ENCODE assay signal across 20 cellular contexts in the genomic region with DNA sequence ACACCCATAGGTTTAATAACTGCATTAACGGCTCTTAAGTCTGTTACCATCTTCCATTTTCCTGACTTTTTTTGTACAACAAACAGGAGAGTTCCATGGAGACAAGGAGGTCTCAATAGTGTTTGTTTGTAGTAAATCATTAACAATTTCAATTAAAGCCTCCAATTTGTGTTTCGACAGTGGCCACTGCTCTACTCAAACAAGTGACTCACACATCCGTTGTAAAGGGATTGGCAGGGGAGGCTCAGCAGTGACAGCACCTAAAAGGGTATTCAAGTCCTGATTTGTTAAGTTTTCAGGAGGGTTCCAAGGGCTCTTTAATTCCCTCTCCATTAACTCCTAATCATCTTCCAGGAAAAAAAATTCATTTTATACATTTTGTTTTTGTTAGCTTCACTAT.
DNase-seq lines count a peak whose midpoint lies in the region; ATAC-seq, FAIRE-seq and TF ChIP-seq lines count a peak whose summit lies in the region.
"Had no signal": no experiment of that assay in that cellular context is flagged by ENCODE, and none has a peak within 500 bp of the region (broad histone marks: within the 10 kb centered on the region; RNA-seq: fewer than 3 reads in every experiment).

No MANE protein-coding gene starts in this region.

- H3K9me3 ChIP-seq in liver (ENCODE audit: control insufficient read depth in 4 of 4, low read length in 3 of 4) = no peaks in the 10 kb centered on the region
- peaks cover 0 to 3% (median 0%) of the 10 kb centered on the region in 12 donors for H3K9me3 ChIP-seq in heart left ventricle
- H3K9me3 ChIP-seq: BLaER1 had no signal

- TF ChIP-seq RAD21 in liver (IDR thresholded peaks at IDR 0.05) = peak in 1 of 2 donors; percentile 23

- H3K4me1 Mint-ChIP-seq in activated naive CD4-positive, alpha-beta T cell treated with anti-CD3 and anti-CD28 coated beads, Interleukin-2, amount 10 ng/mL, durations not matched to agents 7 days and 5 days = no peaks in the 10 kb centered on the region
- H3K4me1 Mint-ChIP-seq: CD14-positive monocyte; CD4-positive, alpha-beta memory T cell had no signal

- no peak for TF ChIP-seq CTCF in 22Rv1 (IDR thresholded peaks at IDR 0.05)
- TF ChIP-seq CTCF in bronchial epithelial cell (IDR thresholded peaks at IDR 0.05; ENCODE audit: insufficient read depth, low read length, severe bottlenecking) = no peak
- no peak for TF ChIP-seq CTCF in liver (IDR thresholded peaks at IDR 0.05; ENCODE audit: low read depth, low read length, missing input control)
- TF ChIP-seq CTCF in heart left ventricle (IDR thresholded peaks at IDR 0.05) = no peak

- intact Hi-C loops in heart left ventricle (cut with DNase I) = no loop called here

- FAIRE-seq in bronchial epithelial cell (lab: Jason Lieb, UNC) = no peak
- FAIRE-seq in islet of Langerhans (lab: Jason Lieb, UNC) = peak; percentile 56

- no peak for ATAC-seq in heart left ventricle
- ATAC-seq: HCT116 had no signal

- H3K9ac ChIP-seq in liver (ENCODE audit: low read depth in 1 of 2, low read length in 2 of 2) = no peak overlapping the region
- H3K9ac ChIP-seq: BLaER1 had no signal

- H3K4me3 ChIP-seq in bronchial epithelial cell (ENCODE audit: low read depth, low read length) (no peak overlapping the region), liver (ENCODE audit: low read depth in 1 of 3, low read length in 3 of 3) (no peak overlapping the region), heart left ventricle (no peak overlapping the region)
- H3K4me3 ChIP-seq: BLaER1 had no signal

- no peak for TF ChIP-seq POLR2A in heart left ventricle (IDR thresholded peaks at IDR 0.05)

- CTCF ChIA-PET in activated naive CD4-positive, alpha-beta T cell treated with anti-CD3 and anti-CD28 coated beads, Interleukin-2, amount 10 ng/mL, durations not matched to agents 7 days and 5 days (lab: Charles Lee) = no interaction called here

- H3K27ac ChIP-seq in 22Rv1 = 0 out of 2 replicates have a peak overlapping the region, but pooled peaks have one; percentile 8
- H3K27ac ChIP-seq in liver (ENCODE audit: low read depth in 1 of 2, low read length in 2 of 2) = no peak overlapping the region
- no peak overlapping the region for H3K27ac ChIP-seq in heart left ventricle
- H3K27ac ChIP-seq: BLaER1, HL-60 had no signal

- no peaks in the 10 kb centered on the region for H3K27me3 ChIP-seq in bronchial epithelial cell (ENCODE audit: control insufficient read depth, insufficient read depth, low read length)
- H3K27me3 ChIP-seq in liver (ENCODE audit: control insufficient read depth in 4 of 4, insufficient read depth in 4 of 4, low read length in 3 of 4) = no peaks in the 10 kb centered on the region
- H3K27me3 ChIP-seq in heart left ventricle = no peaks in the 10 kb centered on the region
- H3K27me3 ChIP-seq: BLaER1 had no signal

- no peak overlapping the region for H3K4me3 Mint-ChIP-seq in activated naive CD4-positive, alpha-beta T cell treated with anti-CD3 and anti-CD28 coated beads, Interleukin-2, amount 10 ng/mL, durations not matched to agents 7 days and 5 days
- H3K4me3 Mint-ChIP-seq: CD14-positive monocyte; CD4-positive, alpha-beta memory T cell; HFFc6 had no signal

- H3K4me1 ChIP-seq in liver (ENCODE audit: control insufficient read depth in 4 of 4, insufficient read depth in 4 of 4, low read length in 3 of 4) (peaks cover 0 to 1% (median 0%) of the 10 kb centered on the region in 4 donors), heart left ventricle (no peaks in the 10 kb centered on the region)
- H3K4me1 ChIP-seq: BLaER1 had no signal

- H3K36me3 ChIP-seq in bronchial epithelial cell (ENCODE audit: control insufficient read depth, insufficient read depth, low read length) (no peaks in the 10 kb centered on the region), liver (ENCODE audit: control insufficient read depth in 4 of 4, insufficient read depth in 3 of 4, low read depth in 1 of 4, low read length in 3 of 4) (no peaks in the 10 kb centered on the region), heart left ventricle (no peaks in the 10 kb centered on the region)
- H3K36me3 ChIP-seq: BLaER1 had no signal

- peak; percentile 37 for DNase-seq in bronchial epithelial cell (ENCODE audit: low read depth)
- DNase-seq in NCI-H2227 treated with DMSO at 0.1 percent for 48 hours (lab: John Stamatoyannopoulos, UW) = no peak
- no peak for DNase-seq in heart left ventricle
- DNase-seq in activated naive CD4-positive, alpha-beta T cell treated with anti-CD3 and anti-CD28 coated beads, Interleukin-2, amount 10 ng/mL, durations not matched to agents 7 days and 5 days = no peak
- DNase-seq: 8988T; Calu3; CD4-positive, alpha-beta memory T cell; DMS79 treated with DMSO at 0.1 percent for 48 hours; GF-D8; GOT3; H7; HFFc6; IMR-90 had no signal

- WGBS in liver = 25% methylated on average over 3 of the region's 3 CpGs
- 80 to 85% methylated on average over 3 of the region's 3 CpGs; no CpG with 5 or more reads in 2 of the 4 donors for WGBS in heart left ventricle, 4 donors

- no peaks in the 10 kb centered on the region for H3K27me3 Mint-ChIP-seq in activated naive CD4-positive, alpha-beta T cell treated with anti-CD3 and anti-CD28 coated beads, Interleukin-2, amount 10 ng/mL, durations not matched to agents 7 days and 5 days
- H3K27me3 Mint-ChIP-seq: CD4-positive, alpha-beta memory T cell had no signal

- H3K36me3 Mint-ChIP-seq in activated naive CD4-positive, alpha-beta T cell treated with anti-CD3 and anti-CD28 coated beads, Interleukin-2, amount 10 ng/mL, durations not matched to agents 7 days and 5 days = no peaks in the 10 kb centered on the region
- H3K36me3 Mint-ChIP-seq: CD14-positive monocyte; CD4-positive, alpha-beta memory T cell had no signal

- no peak overlapping the region for H3K27ac Mint-ChIP-seq in activated naive CD4-positive, alpha-beta T cell treated with anti-CD3 and anti-CD28 coated beads, Interleukin-2, amount 10 ng/mL, durations not matched to agents 7 days and 5 days
- H3K27ac Mint-ChIP-seq: CD14-positive monocyte; CD4-positive, alpha-beta memory T cell; HFFc6 had no signal

- peaks cover 6% of the 10 kb centered on the region for H3K9me3 Mint-ChIP-seq in activated naive CD4-positive, alpha-beta T cell treated with anti-CD3 and anti-CD28 coated beads, Interleukin-2, amount 10 ng/mL, durations not matched to agents 7 days and 5 days

TF ChIP-seq in liver, 16 proteins besides CTCF, POLR2A, EP300 and RAD21:
- TF ChIP-seq HNF4G (IDR thresholded peaks at IDR 0.05) (no peak), HNF4A (conservative IDR thresholded peaks at IDR 0.05) (peak in 1 of 2 donors; percentile 35), JUND (IDR thresholded peaks at IDR 0.05) (peak in 1 of 2 donors; percentile 91), TAF1 (conservative IDR thresholded peaks at IDR 0.05) (no peak), RXRA (IDR thresholded peaks at IDR 0.05) (peak in 1 of 2 donors; percentile 55), YY1 (IDR thresholded peaks at IDR 0.05) (peak; percentile 63)
- TF ChIP-seq, protein P1, sequence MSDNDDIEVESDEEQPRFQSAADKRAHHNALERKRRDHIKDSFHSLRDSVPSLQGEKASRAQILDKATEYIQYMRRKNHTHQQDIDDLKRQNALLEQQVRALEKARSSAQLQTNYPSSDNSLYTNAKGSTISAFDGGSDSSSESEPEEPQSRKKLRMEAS (IDR thresholded peaks at IDR 0.05) = peak; percentile 25
